8 cellular contexts compared by ENCODE assay signal in genomic region chr12:133038310-133038709, GRCh38. TPM values are rescaled to one million over a fixed set of nuclear protein-coding genes. Genes with fewer than 3 reads are reported as not detected.
A peak's percentile ranks its signal among the peaks of the same experiment; 100 is the strongest.
DNase-seq lines count a peak whose midpoint lies in the region; ATAC-seq and TF ChIP-seq lines count a peak whose summit lies in the region.

No MANE protein-coding gene starts in this region.

- H3K27ac Mint-ChIP-seq in CD4-positive, alpha-beta T cell, result peak overlapping the region; percentile 90
- H3K27ac Mint-ChIP-seq in neural crest cell (ENCODE audit: unreplicated experiment), result no peak overlapping the region

- no peaks in the 10 kb centered on the region for H3K9me2 ChIP-seq in MM.1S (replicated peaks; ENCODE audit: insufficient read depth, low read length)

- H3K9ac ChIP-seq in MM.1S (ENCODE audit: low read length) (no peak overlapping the region), duodenal mucosa (ENCODE audit: low read depth in 1 of 2, low read length in 2 of 2) (peak overlapping the region in 1 of 2 donors; percentile 73)

- H3K4me3 ChIP-seq in MM.1S (ENCODE audit: low read length), result 0 out of 2 replicates have a peak overlapping the region, but pooled peaks have one; percentile 60
- H3K4me3 ChIP-seq in duodenal mucosa (ENCODE audit: low read depth in 1 of 2, low read length in 2 of 2), result peak overlapping the region; percentile 71 to 85

- H3K9me3 Mint-ChIP-seq in CD4-positive, alpha-beta T cell, result peaks cover 18% of the 10 kb centered on the region
- H3K9me3 Mint-ChIP-seq in neural crest cell, result peaks cover 33% of the 10 kb centered on the region

- no peaks in the 10 kb centered on the region for H4K20me1 ChIP-seq in MM.1S (ENCODE audit: insufficient read depth, low read length)

- H3K27me3 ChIP-seq in CD4-positive, alpha-beta T cell (ENCODE audit: control insufficient read depth, insufficient read depth, low read length), result no peaks in the 10 kb centered on the region
- H3K27me3 ChIP-seq in MM.1S (replicated peaks; ENCODE audit: insufficient read depth, low read length), result no peaks in the 10 kb centered on the region
- no peaks in the 10 kb centered on the region for H3K27me3 ChIP-seq in duodenal mucosa (ENCODE audit: control insufficient read depth in 1 of 2, insufficient read depth in 2 of 2, low read length in 2 of 2)

- H3K79me2 ChIP-seq in MM.1S (ENCODE audit: low read length), result no peaks in the 10 kb centered on the region

- H3K4me2 ChIP-seq in MM.1S (ENCODE audit: low read depth, low read length), result 0 out of 2 replicates have a peak overlapping the region, but pooled peaks have one; percentile 39

- no peak overlapping the region for H3K27ac ChIP-seq in CD4-positive, alpha-beta T cell (ENCODE audit: low read depth, low read length)
- H3K27ac ChIP-seq in MM.1S (ENCODE audit: low read length) (no peak overlapping the region), duodenal mucosa (ENCODE audit: low read depth, low read length) (no peak overlapping the region)

- H3K36me3 Mint-ChIP-seq in CD4-positive, alpha-beta T cell (ENCODE audit: low read depth), result peaks cover 74% of the 10 kb centered on the region
- H3K36me3 Mint-ChIP-seq in neural crest cell (ENCODE audit: low read depth), result peaks cover 50% of the 10 kb centered on the region

- CTCF ChIA-PET in CD4-positive, alpha-beta T cell (lab: Charles Lee), result no interaction called here

- no peaks in the 10 kb centered on the region for H3K27me3 Mint-ChIP-seq in CD4-positive, alpha-beta T cell
- H3K27me3 Mint-ChIP-seq in neural crest cell (ENCODE audit: low read depth), result peaks cover 15% of the 10 kb centered on the region

- peaks cover 25% of the 10 kb centered on the region for H3K4me1 Mint-ChIP-seq in CD4-positive, alpha-beta T cell (ENCODE audit: low read depth)
- peaks cover 10% of the 10 kb centered on the region for H3K4me1 Mint-ChIP-seq in neural crest cell

- no peaks in the 10 kb centered on the region for H3K36me3 ChIP-seq in MM.1S (replicated peaks; ENCODE audit: insufficient read depth, low read length)
- peaks cover 26 to 38% of the 10 kb centered on the region in 2 donors for H3K36me3 ChIP-seq in duodenal mucosa (ENCODE audit: control insufficient read depth in 1 of 2, insufficient read depth in 2 of 2, low read length in 2 of 2)

- no peak overlapping the region for H2AFZ ChIP-seq in MM.1S (ENCODE audit: low read length)

- peak overlapping the region; percentile 95 for H3K4me3 Mint-ChIP-seq in CD4-positive, alpha-beta T cell
- peak overlapping the region; percentile 97 for H3K4me3 Mint-ChIP-seq in neural crest cell

- no peak for ATAC-seq in CD4-positive, alpha-beta T cell (ENCODE audit: poor library complexity)
- ATAC-seq in HG02642 (IDR thresholded peaks at IDR 0.05; ENCODE audit: poor library complexity, unreplicated experiment), result no peak

- intact Hi-C loops in CD4-positive, alpha-beta T cell (cut with DNase I, micrococcal nuclease), result loop anchor here in 1 of 2 experiments (10.0 kb wide), 1 partner anchor 324 kb away; the partner anchor contains the start of gene PGAM5

- DNase-seq in CD4-positive, alpha-beta T cell, result no peak
- DNase-seq in MM.1S (no peak), neural crest cell (ENCODE audit: low read depth, low spot score) (no peak), germinal center (ENCODE audit: low spot score) (no peak), epidermal melanocyte (ENCODE audit: insufficient read length, low spot score) (no peak), NCI-H526 (lab: John Stamatoyannopoulos, UW) (no peak)

- peaks cover 4% of the 10 kb centered on the region; the same call in 1 of the 2 replicates for H3F3A ChIP-seq in MM.1S (ENCODE audit: insufficient read depth, low read length)

- H3K4me1 ChIP-seq in MM.1S (ENCODE audit: low read length) (no peaks in the 10 kb centered on the region), duodenal mucosa (ENCODE audit: control insufficient read depth in 1 of 2, insufficient read depth in 2 of 2, low read length in 2 of 2) (peaks cover 4% of the 10 kb centered on the region in 2 donors)

- no peak for TF ChIP-seq CTCF in CD4-positive, alpha-beta T cell (IDR thresholded peaks at IDR 0.05)
- no peak for TF ChIP-seq CTCF in MM.1S (IDR thresholded peaks at IDR 0.05; ENCODE audit: low read length)
- no peak for TF ChIP-seq CTCF in neural crest cell (conservative IDR thresholded peaks at IDR 0.05)

- H3K9me3 ChIP-seq in CD4-positive, alpha-beta T cell (ENCODE audit: control insufficient read depth, low read length), result peaks cover 65% of the 10 kb centered on the region
- no peaks in the 10 kb centered on the region for H3K9me3 ChIP-seq in MM.1S (replicated peaks; ENCODE audit: insufficient read depth, low read length)
- peaks cover 53 to 56% of the 10 kb centered on the region in 2 donors for H3K9me3 ChIP-seq in duodenal mucosa (ENCODE audit: control insufficient read depth in 1 of 2, low read length in 2 of 2)

- POLR2A ChIA-PET in CD4-positive, alpha-beta T cell (lab: Charles Lee), result interaction anchor here (1.2 to 2.4 kb wide), 7 partner anchors 8 to 209 kb away, joined by 3 to 28 read pairs (median 5); partner anchors contain the start of genes GOLGA3, ZNF10, ZNF140 and ZNF26

RNA-seq across cellular contexts. Expression of gene ZNF84, which starts 1.0 kb away (rescaled TPM):
- total RNA-seq in CD4-positive, alpha-beta T cell, result 10 to 100 TPM; 22.8 to 26.0 TPM
- total RNA-seq in neural crest cell, result 59.7 and 63.4 TPM in 2 replicates

RNA-seq across cellular contexts. Expression of gene ZNF140, which starts 42.4 kb away (rescaled TPM):
- 1 to 10 TPM; 6.6 to 8.5 TPM for total RNA-seq in CD4-positive, alpha-beta T cell
- 19.6 and 19.9 TPM in 2 replicates for total RNA-seq in neural crest cell

RNA-seq across cellular contexts. Expression of gene ZNF26, which starts 52.1 kb away (rescaled TPM):
- total RNA-seq in CD4-positive, alpha-beta T cell, result 10 to 100 TPM; 29.1 to 31.9 TPM
- total RNA-seq in neural crest cell, result 12.9 and 13.5 TPM in 2 replicates
